In genomic region chr5:68303754-68304420, GRCh38 we compare ENCODE assay signal across 13 cellular contexts.
DNase-seq lines count a peak whose midpoint lies in the region; ATAC-seq, FAIRE-seq and TF ChIP-seq lines count a peak whose summit lies in the region.
"Had no signal": no experiment of that assay in that cellular context is flagged by ENCODE, and none has a peak within 500 bp of the region (broad histone marks: within the 10 kb centered on the region; RNA-seq: fewer than 3 reads in every experiment).

No MANE protein-coding gene starts in this region.

- H2AFZ ChIP-seq in K562 (ENCODE audit: low read depth, low read length), result no peak overlapping the region

- H3K4me1 Mint-ChIP-seq in activated CD8-positive, alpha-beta memory T cell treated with anti-CD3 and anti-CD28 coated beads, Interleukin-2, amount 10 ng/mL, durations not matched to agents 7 days and 5 days, result peaks cover 48% of the 10 kb centered on the region
- H3K4me1 Mint-ChIP-seq in stimulated activated effector memory CD8-positive, alpha-beta T cell treated with anti-CD3 and anti-CD28 coated beads, Interleukin-12 subunit alpha, Interleukin-12 subunit beta, amount 100 ng/mL, for 72 hours, result peaks cover 49% of the 10 kb centered on the region
- H3K4me1 Mint-ChIP-seq: naive B cell had no signal

- H3K9me3 ChIP-seq in K562 (replicated peaks; ENCODE audit: control insufficient read depth, insufficient read depth, low read depth, low read length) (no peaks in the 10 kb centered on the region), spleen (no peaks in the 10 kb centered on the region)
- H3K9me3 ChIP-seq: upper lobe of right lung had no signal

- H3K36me3 Mint-ChIP-seq in activated CD8-positive, alpha-beta memory T cell treated with anti-CD3 and anti-CD28 coated beads, Interleukin-2, amount 10 ng/mL, durations not matched to agents 7 days and 5 days, result peaks cover 31% of the 10 kb centered on the region
- H3K36me3 Mint-ChIP-seq in stimulated activated effector memory CD8-positive, alpha-beta T cell treated with anti-CD3 and anti-CD28 coated beads, Interleukin-12 subunit alpha, Interleukin-12 subunit beta, amount 100 ng/mL, for 72 hours, result peaks cover 34% of the 10 kb centered on the region

- ATAC-seq in activated CD8-positive, alpha-beta memory T cell treated with anti-CD3 and anti-CD28 coated beads, Interleukin-2, amount 10 ng/mL, durations not matched to agents 7 days and 5 days, result peak; percentile 34
- ATAC-seq in HG03280 (IDR thresholded peaks at IDR 0.05; ENCODE audit: unreplicated experiment) (peak; percentile 15), K562 (peak; percentile 91)
- ATAC-seq in stimulated activated effector memory CD8-positive, alpha-beta T cell treated with anti-CD3 and anti-CD28 coated beads, Interleukin-12 subunit alpha, Interleukin-12 subunit beta, amount 100 ng/mL, for 72 hours, result peak; percentile 36
- ATAC-seq: upper lobe of right lung had no signal

- H3K9ac ChIP-seq in K562 (ENCODE audit: insufficient read depth in 1 of 2, low read depth in 2 of 2, low read length in 2 of 2), result no peak overlapping the region

- POLR2A ChIA-PET in K562 (lab: Yijun Ruan, JAX), result interaction anchor here (0.5 kb wide), 1 partner anchor 89 kb away, joined by 5 read pairs; no protein-coding TSS in a partner anchor

- no peak for TF ChIP-seq RAD21 in K562 (CRISPR knock-in tag; conservative IDR thresholded peaks at IDR 0.05 in 1 of 2, IDR thresholded peaks at IDR 0.05 in 1 of 2)

- no peak for TF ChIP-seq CTCF in K562 (IDR thresholded peaks at IDR 0.05 in 2 of 3, conservative IDR thresholded peaks at IDR 0.05 in 1 of 3; ENCODE audit: insufficient read depth in 2 of 3, low read depth in 1 of 3, low read length in 3 of 3)
- no peak for TF ChIP-seq CTCF in spleen (IDR thresholded peaks at IDR 0.05 in 8 of 11, conservative IDR thresholded peaks at IDR 0.05 in 3 of 11)

- no peaks in the 10 kb centered on the region for H3K9me1 ChIP-seq in K562 (ENCODE audit: control insufficient read depth, insufficient read depth, low read length)

- no peaks in the 10 kb centered on the region for H3K79me2 ChIP-seq in K562 (ENCODE audit: control insufficient read depth, insufficient read depth, low read length)

- H3K27me3 ChIP-seq in K562 (ENCODE audit: control insufficient read depth in 2 of 2, insufficient read depth in 2 of 2, low read length in 2 of 2) (peaks cover 5 to 11% of the 10 kb centered on the region in 2 experiments; a peak in 2 of 5 replicates), spleen (replicated peaks in 1 of 7) (no peaks in the 10 kb centered on the region)
- H3K27me3 ChIP-seq: upper lobe of right lung had no signal

- no peak overlapping the region for H3K4me3 ChIP-seq in K562
- H3K4me3 ChIP-seq in spleen, result no peak overlapping the region
- H3K4me3 ChIP-seq: upper lobe of right lung had no signal

- H3K36me3 ChIP-seq in K562 (ENCODE audit: control insufficient read depth, insufficient read depth, low read length) (no peaks in the 10 kb centered on the region), spleen (peaks cover 0 to 33% (median 20%) of the 10 kb centered on the region in 6 donors)

- peak; percentile 85 for FAIRE-seq in K562 (lab: Jason Lieb, UNC)

- H4K20me1 ChIP-seq in K562 (replicated peaks; ENCODE audit: control insufficient read depth, insufficient read depth, low read length), result 0 out of 2 replicates have a peak, but pooled peaks cover 3% of the 10 kb centered on the region

- CTCF ChIA-PET in activated CD8-positive, alpha-beta memory T cell treated with anti-CD3 and anti-CD28 coated beads, Interleukin-2, amount 10 ng/mL, durations not matched to agents 7 days and 5 days (lab: Charles Lee), result interaction anchor here (1.5 kb wide), 1 partner anchor 17 kb away, joined by 14 read pairs; no protein-coding TSS in a partner anchor
- CTCF ChIA-PET in K562 (lab: Yijun Ruan, JAX; ENCODE audit: low intra/inter-chr PET ratio), result no interaction called here

- no peak for TF ChIP-seq POLR2A in K562 (conservative IDR thresholded peaks at IDR 0.05)
- no peak for TF ChIP-seq POLR2A in spleen (IDR thresholded peaks at IDR 0.05)

- H3K27me3 Mint-ChIP-seq in activated CD8-positive, alpha-beta memory T cell treated with anti-CD3 and anti-CD28 coated beads, Interleukin-2, amount 10 ng/mL, durations not matched to agents 7 days and 5 days, result no peaks in the 10 kb centered on the region

- no peaks in the 10 kb centered on the region for H3K9me3 Mint-ChIP-seq in activated CD8-positive, alpha-beta memory T cell treated with anti-CD3 and anti-CD28 coated beads, Interleukin-2, amount 10 ng/mL, durations not matched to agents 7 days and 5 days (ENCODE audit: low read depth)
- H3K9me3 Mint-ChIP-seq in stimulated activated effector memory CD8-positive, alpha-beta T cell treated with anti-CD3 and anti-CD28 coated beads, Interleukin-12 subunit alpha, Interleukin-12 subunit beta, amount 100 ng/mL, for 72 hours, result no peaks in the 10 kb centered on the region
- H3K9me3 Mint-ChIP-seq: naive B cell had no signal

- 6% methylated on average over 4 of the region's 4 CpGs for WGBS in K562 (ENCODE audit: insufficient coverage, low coverage, missing lambda C conversion rate)
- WGBS in spleen, 5 donors, result 80 to 90% (median 87%) methylated on average over 4 of the region's 4 CpGs

- no TSS peak for BruUV-seq in K562 (replicated peaks; lab: Mats Ljungman, UMichigan)

- intact Hi-C loops in K562 (cut with micrococcal nuclease) (loop anchor here (5.0 kb wide), 1 partner anchor 78 kb away; no protein-coding TSS in a partner anchor), spleen (cut with DNase I; ENCODE audit: low total_unique reads) (no loop called here)

- H3K27ac Mint-ChIP-seq in activated CD8-positive, alpha-beta memory T cell treated with anti-CD3 and anti-CD28 coated beads, Interleukin-2, amount 10 ng/mL, durations not matched to agents 7 days and 5 days, result peak overlapping the region; percentile 12
- peak overlapping the region; percentile 27 for H3K27ac Mint-ChIP-seq in stimulated activated effector memory CD8-positive, alpha-beta T cell treated with anti-CD3 and anti-CD28 coated beads, Interleukin-12 subunit alpha, Interleukin-12 subunit beta, amount 100 ng/mL, for 72 hours

- no peak for DNase-seq in activated CD8-positive, alpha-beta memory T cell treated with anti-CD3 and anti-CD28 coated beads, Interleukin-2, amount 10 ng/mL, durations not matched to agents 7 days and 5 days
- DNase-seq in activated CD8-positive, alpha-beta memory T cell treated with anti-CD3 and anti-CD28 coated beads, Interleukin-2, amount 50 U/mL, for 4 hours, result no peak
- peak in 2 of 4 experiments; percentile 69 to 84 for DNase-seq in K562 (ENCODE audit: extremely low read depth in 1 of 4, low spot score in 3 of 4)
- DNase-seq in stimulated activated effector memory CD8-positive, alpha-beta T cell treated with anti-CD3 and anti-CD28 coated beads, Interleukin-12 subunit alpha, Interleukin-12 subunit beta, amount 100 ng/mL, for 72 hours (ENCODE audit: low spot score in 2 of 2), result no peak
- no peak for DNase-seq in SIG-M5 treated with dmso at 0.1 percent for 504 hours (lab: John Stamatoyannopoulos, UW; ENCODE audit: unreplicated experiment)
- no peak for DNase-seq in A172 (ENCODE audit: low spot score)
- no peak for DNase-seq in spleen
- DNase-seq: naive B cell, NCI-H1048, NCI-H524 treated with DMSO at 0.1 percent for 48 hours, SHP77 treated with DMSO at 0.1 percent for 48 hours, upper lobe of right lung had no signal

- peak; percentile 86 for TF ChIP-seq EP300 in K562 (IDR thresholded peaks at IDR 0.05; ENCODE audit: low read length)

- H3K4me3 Mint-ChIP-seq in activated CD8-positive, alpha-beta memory T cell treated with anti-CD3 and anti-CD28 coated beads, Interleukin-2, amount 10 ng/mL, durations not matched to agents 7 days and 5 days, result no peak overlapping the region
- H3K4me3 Mint-ChIP-seq in stimulated activated effector memory CD8-positive, alpha-beta T cell treated with anti-CD3 and anti-CD28 coated beads, Interleukin-12 subunit alpha, Interleukin-12 subunit beta, amount 100 ng/mL, for 72 hours, result peak overlapping the region; percentile 26
- H3K4me3 Mint-ChIP-seq: naive B cell had no signal

- no peak overlapping the region for H3K4me2 ChIP-seq in K562 (ENCODE audit: insufficient read depth, low read length)

- in situ Hi-C loops in K562 (cut with MboI), result no loop called here

- H3K27ac ChIP-seq in K562 (ENCODE audit: extremely low read depth, low read depth, low read length) (no peak overlapping the region), spleen (peak overlapping the region in 1 of 8 donors; percentile 7)
- H3K27ac ChIP-seq: upper lobe of right lung had no signal

- peaks cover 0 to 8% of the 10 kb centered on the region in 2 experiments; a peak in 2 of 5 replicates for H3K4me1 ChIP-seq in K562 (replicated peaks in 1 of 2; ENCODE audit: control insufficient read depth in 2 of 2, insufficient read depth in 2 of 2, low read length in 2 of 2)
- peaks cover 0 to 10% (median 6%) of the 10 kb centered on the region in 6 donors for H3K4me1 ChIP-seq in spleen
- H3K4me1 ChIP-seq: upper lobe of right lung had no signal

TF ChIP-seq in K562, 482 proteins besides CTCF, POLR2A, EP300 and RAD21 (continues in another document):
- TF ChIP-seq FOXA3 (CRISPR knock-in tag; conservative IDR thresholded peaks at IDR 0.05 in 1 of 2, IDR thresholded peaks at IDR 0.05 in 1 of 2) (peak in 1 of 2 experiments; percentile 84; a peak in 3 of 4 replicates), HDAC2 (IDR thresholded peaks at IDR 0.05) (peak; percentile 97), ZNF12 (CRISPR knock-in tag; IDR thresholded peaks at IDR 0.05) (no peak), NCOA1 (IDR thresholded peaks at IDR 0.05; ENCODE audit: low read depth) (peak; percentile 53; the same call in 1 of the 2 replicates), ZNF184 (CRISPR knock-in tag; IDR thresholded peaks at IDR 0.05) (no peak), MEF2D (tag; conservative IDR thresholded peaks at IDR 0.05; ENCODE audit: low read depth) (0 out of 2 replicates have a peak, but pooled peaks have one; percentile 15), NR4A1 (CRISPR knock-in tag; IDR thresholded peaks at IDR 0.05) (no peak), NR4A1 (tag; IDR thresholded peaks at IDR 0.05) (0 out of 2 replicates have a peak, but pooled peaks have one; percentile 33), SOX6 (IDR thresholded peaks at IDR 0.05) (peak; percentile 84), TRIM24 (IDR thresholded peaks at IDR 0.05) (peak; percentile 25 to 29; a peak in 1 of 4 replicates), DPF2 (IDR thresholded peaks at IDR 0.05) (peak; percentile 79), TAL1 (IDR thresholded peaks at IDR 0.05) (peak; percentile 92), CBFA2T2 (conservative IDR thresholded peaks at IDR 0.05) (peak; percentile 94)

Comparison
In these comparisons a context has a peak if more than half of its experiments do, and no peak if none do; other contexts are left out.
1. ATAC-seq: peak in every context shown above with its lines; median percentile 91 in K562; 36 in stimulated activated effector memory CD8-positive, alpha-beta T cell treated with anti-CD3 and anti-CD28 coated beads, Interleukin-12 subunit alpha, Interleukin-12 subunit beta, amount 100 ng/mL, for 72 hours; 34 in activated CD8-positive, alpha-beta memory T cell treated with anti-CD3 and anti-CD28 coated beads, Interleukin-2, amount 10 ng/mL, durations not matched to agents 7 days and 5 days; 15 in HG03280.